ENCODE assay signal across 23 cellular contexts in the genomic region with DNA sequence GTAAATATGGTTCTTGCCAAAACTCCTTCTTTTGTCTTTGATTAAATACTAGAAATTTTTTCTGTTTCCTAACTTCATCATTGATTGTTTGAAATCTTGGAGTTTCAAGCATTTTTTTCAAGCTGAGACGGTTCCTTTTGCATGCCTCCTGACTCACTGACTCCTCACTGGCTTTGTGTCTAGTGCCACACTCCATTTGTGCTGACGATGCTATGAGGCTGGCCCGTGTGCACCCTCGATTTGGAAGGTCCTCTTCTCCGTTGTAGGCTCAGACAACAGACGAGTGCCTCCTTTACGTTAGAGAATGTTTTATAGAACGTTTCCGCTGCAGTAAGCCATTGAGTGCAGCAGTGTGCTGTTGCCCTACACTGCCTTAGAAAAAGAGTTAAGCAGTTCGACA. TPM values are rescaled to one million over a fixed set of nuclear protein-coding genes. Genes with fewer than 3 reads are reported as not detected.
A peak's percentile ranks its signal among the peaks of the same experiment; 100 is the strongest.
DNase-seq lines count a peak whose midpoint lies in the region; ATAC-seq, FAIRE-seq and TF ChIP-seq lines count a peak whose summit lies in the region.
"Had no signal": no experiment of that assay in that cellular context is flagged by ENCODE, and none has a peak within 500 bp of the region (broad histone marks: within the 10 kb centered on the region; RNA-seq: fewer than 3 reads in every experiment).

No MANE protein-coding gene starts in this region.

- intact Hi-C loops in GM12878 (cut with micrococcal nuclease; ENCODE audit: unreplicated experiment) = no loop called here
- intact Hi-C loops in sciatic nerve (cut with DNase I) = no loop called here

- H3K9ac ChIP-seq in Loucy (ENCODE audit: low read depth, low read length, poor library complexity, severe bottlenecking) (peak overlapping the region; percentile 18), GM12878 (ENCODE audit: control insufficient read depth, insufficient read depth, low read length) (no peak overlapping the region)

- CTCF ChIA-PET in GM12878 (lab: Yijun Ruan, JAX) = no interaction called here

- no peak for TF ChIP-seq EP300 in GM12878 (IDR thresholded peaks at IDR 0.05; ENCODE audit: borderline replicate concordance in 1 of 2, control insufficient read depth in 1 of 2, low read depth in 2 of 2, low read length in 2 of 2)

- no peaks in the 10 kb centered on the region for H4K20me1 ChIP-seq in Loucy (ENCODE audit: insufficient read depth, low read length, poor library complexity, severe bottlenecking)
- no peaks in the 10 kb centered on the region for H4K20me1 ChIP-seq in GM12878 (ENCODE audit: control insufficient read depth, insufficient read depth)

- H3K27me3 ChIP-seq in Loucy (ENCODE audit: insufficient read depth, low read length, poor library complexity, severe bottlenecking) (no peaks in the 10 kb centered on the region), GM12878 (replicated peaks in 1 of 2; ENCODE audit: control insufficient read depth in 2 of 2, insufficient read depth in 2 of 2, low read length in 1 of 2) (no peaks in the 10 kb centered on the region), brain microvascular endothelial cell (replicated peaks) (no peaks in the 10 kb centered on the region)
- H3K27me3 ChIP-seq: body of pancreas, colonic mucosa, MG63, pancreas, Peyer's patch, upper lobe of left lung had no signal

- no peak for FAIRE-seq in GM12878 (lab: Jason Lieb, UNC)
- FAIRE-seq: endometrium, keratinocyte, pancreas had no signal

- no peaks in the 10 kb centered on the region for H3F3A ChIP-seq in Loucy (ENCODE audit: low read depth)

- peak overlapping the region; percentile 26 for H3K27ac Mint-ChIP-seq in T-helper 2 cell treated with Interferon-gamma antibody and Interleukin-4, amounts not matched to agents 5 μg/mL and 100 μg/mL, for 36 hours
- no peak overlapping the region for H3K27ac Mint-ChIP-seq in osteocyte (ENCODE audit: unreplicated experiment)
- H3K27ac Mint-ChIP-seq: activated naive CD8-positive, alpha-beta T cell treated with anti-CD3 and anti-CD28 coated beads for 36 hours had no signal

- H3K9me3 ChIP-seq in Loucy (ENCODE audit: insufficient read depth, low read depth, low read length) = no peaks in the 10 kb centered on the region
- no peaks in the 10 kb centered on the region for H3K9me3 ChIP-seq in GM12878 (replicated peaks; ENCODE audit: control insufficient read depth, insufficient read depth, low read length)
- H3K9me3 ChIP-seq: body of pancreas, colonic mucosa, MG63, pancreas, Peyer's patch, SJSA1, upper lobe of left lung had no signal

- no peaks in the 10 kb centered on the region for H3K9me3 Mint-ChIP-seq in T-helper 2 cell treated with Interferon-gamma antibody and Interleukin-4, amounts not matched to agents 5 μg/mL and 100 μg/mL, for 36 hours
- H3K9me3 Mint-ChIP-seq in osteocyte (ENCODE audit: unreplicated experiment) = no peaks in the 10 kb centered on the region
- H3K9me3 Mint-ChIP-seq: activated naive CD8-positive, alpha-beta T cell treated with anti-CD3 and anti-CD28 coated beads for 36 hours had no signal

- in situ Hi-C loops in GM12878 (cut with MboI) = loop anchor here (25.0 kb wide), 2 partner anchors 285 to 490 kb away; partner anchors contain the start of genes HNRNPF and ZNF33B
- in situ Hi-C loops in brain microvascular endothelial cell (cut with HindIII; ENCODE audit: low pct_ligation_motif_present, low sequenced_read_pairs) = no loop called here

- peaks cover 45% of the 10 kb centered on the region for H3K4me1 Mint-ChIP-seq in T-helper 2 cell treated with Interferon-gamma antibody and Interleukin-4, amounts not matched to agents 5 μg/mL and 100 μg/mL, for 36 hours (ENCODE audit: low read depth)
- H3K4me1 Mint-ChIP-seq in osteocyte (ENCODE audit: unreplicated experiment) = peaks cover 16% of the 10 kb centered on the region

- SMC1A ChIA-PET in GM12878 (lab: Charles Lee; ENCODE audit: uncharacterized antibody, unreplicated experiment) = no interaction called here

- no peak for TF ChIP-seq CTCF in Loucy (conservative IDR thresholded peaks at IDR 0.05; ENCODE audit: low read length)
- no peak for TF ChIP-seq CTCF in GM12878 (IDR thresholded peaks at IDR 0.05 in 2 of 3, conservative IDR thresholded peaks at IDR 0.05 in 1 of 3; ENCODE audit: control insufficient read depth in 2 of 3, extremely low read depth in 1 of 3, insufficient read depth in 1 of 3, low read depth in 3 of 3, low read length in 3 of 3)
- no peak for TF ChIP-seq CTCF in osteocyte (IDR thresholded peaks at IDR 0.05)
- TF ChIP-seq CTCF in brain microvascular endothelial cell (IDR thresholded peaks at IDR 0.05; ENCODE audit: low read depth, low read length, missing control alignments) = no peak

- H3K4me1 ChIP-seq in Loucy (ENCODE audit: insufficient read depth, low read length, poor library complexity, severe bottlenecking) (peaks cover 59% of the 10 kb centered on the region), GM12878 (ENCODE audit: control insufficient read depth, insufficient read depth, low read length) (peaks cover 25% of the 10 kb centered on the region)
- H3K4me1 ChIP-seq: body of pancreas, colonic mucosa, pancreas had no signal

- WGBS in GM12878 (ENCODE audit: insufficient coverage, insufficient replicate concordance, low lambda C conversion rate, missing lambda C conversion rate) = 69% methylated on average over 10 of the region's 10 CpGs

- BruUV-seq in GM12878 (replicated peaks; lab: Mats Ljungman, UMichigan) = no TSS peak

- H3K4me3 ChIP-seq in Loucy (ENCODE audit: low read length, poor library complexity, severe bottlenecking) (no peak overlapping the region), GM12878 (0 out of 2 replicates have a peak overlapping the region, but pooled peaks have one; percentile 6), brain microvascular endothelial cell (ENCODE audit: low read depth, low read length) (no peak overlapping the region)
- H3K4me3 ChIP-seq: body of pancreas, colonic mucosa, MG63, pancreas, Peyer's patch, SJSA1, upper lobe of left lung had no signal

- TF ChIP-seq POLR2A in GM12878 (IDR thresholded peaks at IDR 0.05; ENCODE audit: low read depth, low read length) = no peak

- no peak for TF ChIP-seq RAD21 in GM12878 (IDR thresholded peaks at IDR 0.05; ENCODE audit: insufficient read depth, low read depth, low read length)

- H3K27me3 Mint-ChIP-seq in T-helper 2 cell treated with Interferon-gamma antibody and Interleukin-4, amounts not matched to agents 5 μg/mL and 100 μg/mL, for 36 hours (ENCODE audit: low read depth) = no peaks in the 10 kb centered on the region
- peaks cover 4% of the 10 kb centered on the region for H3K27me3 Mint-ChIP-seq in osteocyte (ENCODE audit: unreplicated experiment)
- H3K27me3 Mint-ChIP-seq: activated naive CD8-positive, alpha-beta T cell treated with anti-CD3 and anti-CD28 coated beads for 36 hours had no signal

- RAD21 ChIA-PET in GM12878 (lab: Charles Lee; ENCODE audit: unreplicated experiment) = interaction anchor here (0.7 kb wide), 1 partner anchor 1605 kb away, joined by 3 read pairs; no protein-coding TSS in a partner anchor

- H2AFZ ChIP-seq in Loucy (ENCODE audit: low read length) (0 out of 2 replicates have a peak overlapping the region, but pooled peaks have one; percentile 38), GM12878 (ENCODE audit: control insufficient read depth, low read depth, low read length) (no peak overlapping the region)

- H3K36me3 Mint-ChIP-seq in T-helper 2 cell treated with Interferon-gamma antibody and Interleukin-4, amounts not matched to agents 5 μg/mL and 100 μg/mL, for 36 hours (ENCODE audit: low read depth) = no peaks in the 10 kb centered on the region
- H3K36me3 Mint-ChIP-seq in osteocyte (ENCODE audit: unreplicated experiment) = no peaks in the 10 kb centered on the region
- H3K36me3 Mint-ChIP-seq: activated naive CD8-positive, alpha-beta T cell treated with anti-CD3 and anti-CD28 coated beads for 36 hours had no signal

- ATAC-seq in GM12878 (no peak), sciatic nerve (no peak)
- ATAC-seq: body of pancreas had no signal

- H3K27ac ChIP-seq in GM12878 (ENCODE audit: control insufficient read depth, insufficient read depth) (no peak overlapping the region), brain microvascular endothelial cell (no peak overlapping the region)
- H3K27ac ChIP-seq: body of pancreas, colonic mucosa, pancreas, Peyer's patch, SJSA1, upper lobe of left lung had no signal

- POLR2A ChIA-PET in GM12878 (lab: Charles Lee) = no interaction called here

- peak overlapping the region; percentile 10 for H3K4me2 ChIP-seq in Loucy (ENCODE audit: low read depth, low read length, poor library complexity, severe bottlenecking)
- H3K4me2 ChIP-seq in GM12878 (ENCODE audit: control insufficient read depth, insufficient read depth) = peak overlapping the region; percentile 50; the same call in 1 of the 2 replicates

- no peaks in the 10 kb centered on the region for H3K9me2 ChIP-seq in Loucy (replicated peaks; ENCODE audit: low read depth, low read length)

- H3K36me3 ChIP-seq in Loucy (ENCODE audit: insufficient read depth, low read length) = no peaks in the 10 kb centered on the region
- H3K36me3 ChIP-seq in GM12878 (ENCODE audit: control insufficient read depth in 2 of 2, insufficient read depth in 2 of 2, low read length in 1 of 2) = no peaks in the 10 kb centered on the region
- no peaks in the 10 kb centered on the region for H3K36me3 ChIP-seq in brain microvascular endothelial cell (replicated peaks)
- H3K36me3 ChIP-seq: colonic mucosa, MG63, pancreas, Peyer's patch, SJSA1, upper lobe of left lung had no signal

- no peak overlapping the region for H3K4me3 Mint-ChIP-seq in T-helper 2 cell treated with Interferon-gamma antibody and Interleukin-4, amounts not matched to agents 5 μg/mL and 100 μg/mL, for 36 hours
- H3K4me3 Mint-ChIP-seq in osteocyte (ENCODE audit: unreplicated experiment) = no peak overlapping the region
- H3K4me3 Mint-ChIP-seq: activated naive CD8-positive, alpha-beta T cell treated with anti-CD3 and anti-CD28 coated beads for 36 hours had no signal

- H3K79me2 ChIP-seq in Loucy (ENCODE audit: insufficient read depth, low read length) (no peaks in the 10 kb centered on the region), GM12878 (ENCODE audit: control insufficient read depth, insufficient read depth, low read length) (no peaks in the 10 kb centered on the region)

- no peak for DNase-seq in T-helper 2 cell treated with Interferon-gamma antibody and Interleukin-4, amounts not matched to agents 5 μg/mL and 100 μg/mL, for 36 hours (ENCODE audit: low spot score)
- no peak for DNase-seq in T-helper 2 cell
- no peak for DNase-seq in GM12878 (ENCODE audit: low read depth, low spot score)
- peak; percentile 56 for DNase-seq in osteocyte (ENCODE audit: extremely low spot score, unreplicated experiment)
- no peak for DNase-seq in NCI-H526 (lab: John Stamatoyannopoulos, UW)
- no peak for DNase-seq in brain microvascular endothelial cell
- DNase-seq in sciatic nerve (ENCODE audit: low spot score) = no peak
- DNase-seq: activated CD4-positive, CD25-positive, alpha-beta regulatory T cell treated with anti-CD3 and anti-CD28 coated beads, Interleukin-2, amount 50 U/mL, for 72 hours; activated naive CD8-positive, alpha-beta T cell treated with anti-CD3 and anti-CD28 coated beads for 36 hours; body of pancreas; DMS79 treated with DMSO at 0.1 percent for 48 hours; MG63; NCI-H1694 treated with DMSO at 0.1 percent for 48 hours; NCI-H226; Peyer's patch; T-helper 9 cell had no signal

RNA-seq across cellular contexts. Expression of gene CSGALNACT2, which starts 10.8 kb away (rescaled TPM):
- total RNA-seq in GM12878 (2013; cell fraction: nucleolus; rRNA removed) = 12.3 and 14.1 TPM in 2 replicates
- total RNA-seq in GM12878 (2014; rRNA removed) (5.1 and 6.4 TPM in 2 replicates), GM12878 (2014; rRNA removed; fragmentation: Illumina TruSeq; extraction: Trizol) (6.0 and 6.3 TPM in 2 replicates), GM12878 (2021) (7.6 and 8.4 TPM in 2 replicates), osteocyte (36.6 and 38.7 TPM in 2 replicates), sciatic nerve (31.5 TPM)
- 5.7 TPM for polyA plus RNA-seq in GM12878 (2011; ENCODE audit: low read depth)
- polyA plus RNA-seq in GM12878 (2011; rRNA removed) (12.6 and 18.8 TPM in 2 replicates), GM12878 (2014; fragmentation: Illumina TruSeq; extraction: Trizol) (12.3 and 18.3 TPM in 2 replicates), GM12878 (2014; fragmentation: Nextera tagmentation; extraction: Ambion mirVana) (1 to 10 TPM; 2.5 to 4.0 TPM), GM12878 (2014; rRNA removed) (7.4 and 10.1 TPM in 2 replicates), GM12878 (2016; fragmentation: Nextera tagmentation; extraction: Ambion mirVana) (1 to 10 TPM; 9.0 to 9.9 TPM)
- 4.6 and 6.2 TPM in 2 replicates for polyA plus RNA-seq in GM12878 (2011; cell fraction: cytosol; rRNA removed)
- polyA plus RNA-seq in GM12878 (2011; cell fraction: nucleus; rRNA removed) = 12.0 and 12.8 TPM in 2 replicates
- 8.0 and 10.6 TPM in 2 replicates for polyA plus RNA-seq in GM12878 (2012)
- polyA minus RNA-seq in GM12878 (2011; rRNA and poly(A)+ RNA removed) = 5.5 and 7.8 TPM in 2 replicates
- 3.2 and 3.5 TPM in 2 replicates for polyA minus RNA-seq in GM12878 (2011; cell fraction: cytosol; rRNA and poly(A)+ RNA removed)
- 2.5 and 3.7 TPM in 2 replicates for polyA minus RNA-seq in GM12878 (2011; cell fraction: nucleus; rRNA and poly(A)+ RNA removed)

RNA-seq across cellular contexts. Expression of gene RET, which starts 50.6 kb away (rescaled TPM):
- not detected in 2 replicates for total RNA-seq in GM12878 (2013; cell fraction: nucleolus; rRNA removed)
- total RNA-seq in GM12878 (2014; rRNA removed) (not detected in 2 replicates), GM12878 (2014; rRNA removed; fragmentation: Illumina TruSeq; extraction: Trizol) (not detected in 2 replicates), GM12878 (2021) (not detected in 2 replicates), osteocyte (0.43 and 1.1 TPM in 2 replicates), sciatic nerve (0.80 TPM)
- not detected for polyA plus RNA-seq in GM12878 (2011; ENCODE audit: low read depth)
- polyA plus RNA-seq in GM12878 (2011; rRNA removed) (0.07 TPM in 1 of 2 replicates, not detected in the other), GM12878 (2014; fragmentation: Illumina TruSeq; extraction: Trizol) (not detected in 2 replicates), GM12878 (2014; fragmentation: Nextera tagmentation; extraction: Ambion mirVana) (not detected), GM12878 (2014; rRNA removed) (not detected in 2 replicates), GM12878 (2016; fragmentation: Nextera tagmentation; extraction: Ambion mirVana) (not detected)
- polyA plus RNA-seq in GM12878 (2011; cell fraction: cytosol; rRNA removed) = 0.02 and 0.03 TPM in 2 replicates
- 0.03 and 0.06 TPM in 2 replicates for polyA plus RNA-seq in GM12878 (2011; cell fraction: nucleus; rRNA removed)
- polyA plus RNA-seq in GM12878 (2012) = 0.03 TPM in 1 of 2 replicates, not detected in the other
- polyA minus RNA-seq in GM12878 (2011; rRNA and poly(A)+ RNA removed) = not detected in 2 replicates
- not detected in 2 replicates for polyA minus RNA-seq in GM12878 (2011; cell fraction: cytosol; rRNA and poly(A)+ RNA removed)
- not detected in 2 replicates for polyA minus RNA-seq in GM12878 (2011; cell fraction: nucleus; rRNA and poly(A)+ RNA removed)
- total RNA-seq: activated naive CD8-positive, alpha-beta T cell treated with anti-CD3 and anti-CD28 coated beads for 36 hours; SJSA1 had no signal
